ENCODE assay signal across 1 cellular context in the genomic region with DNA sequence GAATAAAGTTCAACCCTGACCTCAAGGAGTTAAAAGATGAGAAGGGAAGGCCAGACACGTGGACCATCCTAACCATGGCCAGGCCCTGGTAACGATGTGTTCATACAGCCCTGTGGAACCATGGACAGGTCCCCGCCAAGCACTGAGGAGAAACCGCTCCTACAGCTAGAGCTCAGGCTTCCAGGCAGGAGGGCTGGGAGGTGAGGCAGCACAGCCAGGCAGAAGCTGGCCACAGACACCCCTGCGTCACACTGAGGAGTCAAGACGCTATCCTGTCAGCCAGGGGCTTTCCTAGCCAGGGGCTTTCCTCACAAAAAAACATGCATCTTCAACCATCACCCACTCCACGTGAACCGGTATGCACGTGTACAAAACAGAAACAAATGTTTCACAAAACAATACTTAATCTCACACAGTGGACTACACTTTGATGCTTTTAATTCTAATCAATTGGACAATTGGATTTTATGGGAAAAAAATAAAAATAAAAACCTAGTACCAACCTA.
A peak's percentile ranks its signal among the peaks of the same experiment; 100 is the strongest.
TF ChIP-seq lines count a peak whose summit lies in the region.

No MANE protein-coding gene starts in this region.

TF ChIP-seq in SK-N-SH, 30 proteins besides CTCF, POLR2A, EP300 and RAD21:
- TF ChIP-seq, protein P1, sequence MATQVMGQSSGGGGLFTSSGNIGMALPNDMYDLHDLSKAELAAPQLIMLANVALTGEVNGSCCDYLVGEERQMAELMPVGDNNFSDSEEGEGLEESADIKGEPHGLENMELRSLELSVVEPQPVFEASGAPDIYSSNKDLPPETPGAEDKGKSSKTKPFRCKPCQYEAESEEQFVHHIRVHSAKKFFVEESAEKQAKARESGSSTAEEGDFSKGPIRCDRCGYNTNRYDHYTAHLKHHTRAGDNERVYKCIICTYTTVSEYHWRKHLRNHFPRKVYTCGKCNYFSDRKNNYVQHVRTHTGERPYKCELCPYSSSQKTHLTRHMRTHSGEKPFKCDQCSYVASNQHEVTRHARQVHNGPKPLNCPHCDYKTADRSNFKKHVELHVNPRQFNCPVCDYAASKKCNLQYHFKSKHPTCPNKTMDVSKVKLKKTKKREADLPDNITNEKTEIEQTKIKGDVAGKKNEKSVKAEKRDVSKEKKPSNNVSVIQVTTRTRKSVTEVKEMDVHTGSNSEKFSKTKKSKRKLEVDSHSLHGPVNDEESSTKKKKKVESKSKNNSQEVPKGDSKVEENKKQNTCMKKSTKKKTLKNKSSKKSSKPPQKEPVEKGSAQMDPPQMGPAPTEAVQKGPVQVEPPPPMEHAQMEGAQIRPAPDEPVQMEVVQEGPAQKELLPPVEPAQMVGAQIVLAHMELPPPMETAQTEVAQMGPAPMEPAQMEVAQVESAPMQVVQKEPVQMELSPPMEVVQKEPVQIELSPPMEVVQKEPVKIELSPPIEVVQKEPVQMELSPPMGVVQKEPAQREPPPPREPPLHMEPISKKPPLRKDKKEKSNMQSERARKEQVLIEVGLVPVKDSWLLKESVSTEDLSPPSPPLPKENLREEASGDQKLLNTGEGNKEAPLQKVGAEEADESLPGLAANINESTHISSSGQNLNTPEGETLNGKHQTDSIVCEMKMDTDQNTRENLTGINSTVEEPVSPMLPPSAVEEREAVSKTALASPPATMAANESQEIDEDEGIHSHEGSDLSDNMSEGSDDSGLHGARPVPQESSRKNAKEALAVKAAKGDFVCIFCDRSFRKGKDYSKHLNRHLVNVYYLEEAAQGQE (IDR thresholded peaks at IDR 0.05; ENCODE audit: low read depth, low read length) = peak; percentile 80; the same call in 1 of the 2 replicates
- no peak for TF ChIP-seq EZH2phosphoT487 (IDR thresholded peaks at IDR 0.05; ENCODE audit: borderline replicate concordance, low read depth)
